10 cellular contexts compared by ENCODE assay signal in the genomic region with DNA sequence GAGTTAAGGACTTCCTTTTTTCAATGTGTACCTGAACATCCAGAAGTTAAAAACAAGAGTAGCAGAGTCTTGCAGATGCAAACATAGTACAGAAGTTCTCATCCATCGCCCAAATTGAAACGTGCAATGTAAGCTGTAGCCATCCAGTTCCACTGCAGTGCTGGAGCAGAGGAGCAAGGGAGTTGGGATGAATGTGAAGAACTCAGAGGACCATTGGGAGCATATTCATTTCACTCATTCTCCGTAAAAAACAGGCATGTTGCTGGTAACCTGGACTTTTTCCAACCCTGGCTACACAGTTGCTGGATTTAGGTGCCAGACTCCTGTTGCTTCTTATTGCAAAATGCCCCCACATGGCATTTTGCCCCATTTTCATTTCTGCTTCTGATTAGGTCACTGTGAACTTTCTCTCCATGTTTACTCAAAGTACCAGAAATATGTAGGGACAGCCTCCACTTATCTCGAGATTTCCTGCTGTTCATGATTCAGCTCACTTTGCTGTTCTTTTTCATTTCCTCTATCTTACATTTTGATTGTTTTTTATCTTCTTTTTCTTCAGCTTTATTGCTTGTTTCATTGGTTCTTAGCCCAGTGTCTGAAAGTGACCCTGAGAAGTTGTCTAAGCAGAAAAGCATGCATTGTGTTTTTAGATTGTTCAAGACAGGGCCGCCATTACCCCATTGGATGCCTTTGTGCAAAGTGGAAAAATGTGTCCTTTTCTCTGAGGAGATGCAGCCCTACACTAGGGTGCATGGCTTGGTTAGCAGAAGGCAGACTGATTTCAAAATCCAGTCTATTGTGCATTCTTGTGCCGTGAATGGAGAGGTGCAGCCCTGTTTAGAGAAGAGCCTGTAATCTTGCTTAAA.
A peak's percentile ranks its signal among the peaks of the same experiment; 100 is the strongest.
DNase-seq lines count a peak whose midpoint lies in the region; ATAC-seq and TF ChIP-seq lines count a peak whose summit lies in the region.
"Had no signal": no experiment of that assay in that cellular context is flagged by ENCODE, and none has a peak within 500 bp of the region (broad histone marks: within the 10 kb centered on the region; RNA-seq: fewer than 3 reads in every experiment).

No MANE protein-coding gene starts in this region.

- no peaks in the 10 kb centered on the region for H3F3A ChIP-seq in PC-3 (ENCODE audit: low read length, unreplicated experiment)

- intact Hi-C loops in Right ventricle myocardium superior (cut with DNase I), result no loop called here
- intact Hi-C loops in heart right ventricle (cut with DNase I), result loop anchor here in 1 of 10 donors (10.0 kb wide), 1 partner anchor 104 kb away; no protein-coding TSS in a partner anchor
- intact Hi-C loops in PC-3 (cut with micrococcal nuclease), result no loop called here

- no peak overlapping the region for H3K4me3 ChIP-seq in heart right ventricle
- no peak overlapping the region for H3K4me3 ChIP-seq in PC-3 (ENCODE audit: low read length)
- no peak overlapping the region for H3K4me3 ChIP-seq in fibroblast of pulmonary artery (replicated peaks; ENCODE audit: low read depth, low read length)
- H3K4me3 ChIP-seq in thoracic aorta, result no peak overlapping the region
- no peak overlapping the region for H3K4me3 ChIP-seq in Peyer's patch

- CTCF ChIA-PET in PC-3 (lab: Charles Lee), result no interaction called here

- H3K9me2 ChIP-seq in PC-3 (replicated peaks; ENCODE audit: low read length), result no peaks in the 10 kb centered on the region

- H3K27me3 ChIP-seq in heart right ventricle (no peaks in the 10 kb centered on the region), PC-3 (ENCODE audit: low read length) (no peaks in the 10 kb centered on the region), thoracic aorta (replicated peaks; ENCODE audit: insufficient read depth) (no peaks in the 10 kb centered on the region), Peyer's patch (no peaks in the 10 kb centered on the region), foreskin keratinocyte (no peaks in the 10 kb centered on the region)

- TF ChIP-seq POLR2A in Peyer's patch (IDR thresholded peaks at IDR 0.05), result no peak

- H3K4me1 ChIP-seq in heart right ventricle, result peaks cover 0 to 52% (median 17%) of the 10 kb centered on the region in 9 donors
- peaks cover 31% of the 10 kb centered on the region for H3K4me1 ChIP-seq in PC-3 (ENCODE audit: insufficient read depth, low read length)
- H3K4me1 ChIP-seq in thoracic aorta (ENCODE audit: control insufficient read depth in 1 of 2, low read depth in 2 of 2), result peaks cover 15 to 26% of the 10 kb centered on the region in 2 donors
- H3K4me1 ChIP-seq in Peyer's patch, result peaks cover 0 to 8% (median 4%) of the 10 kb centered on the region in 4 donors
- H3K4me1 ChIP-seq in foreskin keratinocyte, result peaks cover 30% of the 10 kb centered on the region

- no TSS peak for BruUV-seq in PC-3 (replicated peaks; lab: Mats Ljungman, UMichigan)

- peak; percentile 34 for ATAC-seq in Right ventricle myocardium superior (ENCODE audit: poor library complexity)
- ATAC-seq in heart right ventricle, result no peak
- ATAC-seq in PC-3, result no peak
- ATAC-seq in thoracic aorta (ENCODE audit: insufficient number of reproducible peaks, low FRiP score, low read depth), result peak; percentile 41
- ATAC-seq in foreskin keratinocyte, result no peak
- no peak for ATAC-seq in HG03175 (IDR thresholded peaks at IDR 0.05; ENCODE audit: unreplicated experiment)

- POLR2A ChIA-PET in PC-3 (lab: Charles Lee; ENCODE audit: unreplicated experiment), result no interaction called here

- no peak overlapping the region for H3K9ac ChIP-seq in PC-3 (ENCODE audit: low read length)

- H3K4me2 ChIP-seq in PC-3 (ENCODE audit: low read length), result no peak overlapping the region

- TF ChIP-seq CTCF in heart right ventricle (IDR thresholded peaks at IDR 0.05), result no peak
- TF ChIP-seq CTCF in PC-3 (conservative IDR thresholded peaks at IDR 0.05; ENCODE audit: low read depth, low read length), result no peak
- no peak for TF ChIP-seq CTCF in fibroblast of pulmonary artery (IDR thresholded peaks at IDR 0.05; ENCODE audit: low read length, missing control alignments)
- TF ChIP-seq CTCF in thoracic aorta (IDR thresholded peaks at IDR 0.05), result no peak
- TF ChIP-seq CTCF in Peyer's patch (IDR thresholded peaks at IDR 0.05), result no peak
- no peak for TF ChIP-seq CTCF in foreskin keratinocyte (conservative IDR thresholded peaks at IDR 0.05)

- H3K36me3 ChIP-seq in heart right ventricle (no peaks in the 10 kb centered on the region), PC-3 (ENCODE audit: low read depth, low read length) (no peaks in the 10 kb centered on the region), thoracic aorta (no peaks in the 10 kb centered on the region), Peyer's patch (no peaks in the 10 kb centered on the region)

- 51 to 63% methylated on average over 6 of the region's 6 CpGs for WGBS in heart right ventricle, 2 donors

- no peaks in the 10 kb centered on the region for H4K20me1 ChIP-seq in PC-3 (ENCODE audit: low read length)

- DNase-seq in Right ventricle myocardium superior, result no peak
- no peak for DNase-seq in heart right ventricle
- peak; percentile 36 for DNase-seq in PC-3
- DNase-seq in fibroblast of pulmonary artery (ENCODE audit: low read depth), result peak; percentile 98
- no peak for DNase-seq in thoracic aorta (ENCODE audit: low spot score)
- DNase-seq in Peyer's patch, result no peak
- no peak for DNase-seq in foreskin keratinocyte
- DNase-seq: activated CD4-positive, alpha-beta T cell treated with anti-CD3 and anti-CD28 coated beads, Interleukin-2, amount 50 U/mL, for 4 hours; effector CD4-positive, alpha-beta T cell had no signal

- no peak overlapping the region for H3K27ac ChIP-seq in heart right ventricle
- no peak overlapping the region for H3K27ac ChIP-seq in PC-3 (ENCODE audit: low read length)
- peak overlapping the region; percentile 30 to 49 for H3K27ac ChIP-seq in thoracic aorta
- H3K27ac ChIP-seq in Peyer's patch, result no peak overlapping the region
- no peak overlapping the region for H3K27ac ChIP-seq in foreskin keratinocyte

- H3K9me3 ChIP-seq in heart right ventricle (no peaks in the 10 kb centered on the region), PC-3 (ENCODE audit: low read length) (no peaks in the 10 kb centered on the region), thoracic aorta (no peaks in the 10 kb centered on the region), Peyer's patch (no peaks in the 10 kb centered on the region)

- H2AFZ ChIP-seq in PC-3 (ENCODE audit: low read length), result no peak overlapping the region

- no peaks in the 10 kb centered on the region for H3K79me2 ChIP-seq in PC-3 (ENCODE audit: low read length)

Comparison
In these comparisons a context has a peak if more than half of its experiments do, and no peak if none do; other contexts are left out.
1. ATAC-seq: peak in Right ventricle myocardium superior (single experiment) and thoracic aorta (single experiment); none in heart right ventricle (0 of 8), PC-3 (single experiment), foreskin keratinocyte (single experiment) and HG03175 (single experiment).
2. DNase-seq: peak in PC-3 (single experiment) and fibroblast of pulmonary artery (single experiment); none in Right ventricle myocardium superior (single experiment), heart right ventricle (0 of 2), thoracic aorta (single experiment), Peyer's patch (0 of 3) and foreskin keratinocyte (0 of 2).
3. H3K27ac ChIP-seq: peak in thoracic aorta (2 of 2); none in heart right ventricle (0 of 10), PC-3 (single experiment), Peyer's patch (0 of 4) and foreskin keratinocyte (single experiment).